ENCODE assay signal across 1 cellular context in the genomic region with DNA sequence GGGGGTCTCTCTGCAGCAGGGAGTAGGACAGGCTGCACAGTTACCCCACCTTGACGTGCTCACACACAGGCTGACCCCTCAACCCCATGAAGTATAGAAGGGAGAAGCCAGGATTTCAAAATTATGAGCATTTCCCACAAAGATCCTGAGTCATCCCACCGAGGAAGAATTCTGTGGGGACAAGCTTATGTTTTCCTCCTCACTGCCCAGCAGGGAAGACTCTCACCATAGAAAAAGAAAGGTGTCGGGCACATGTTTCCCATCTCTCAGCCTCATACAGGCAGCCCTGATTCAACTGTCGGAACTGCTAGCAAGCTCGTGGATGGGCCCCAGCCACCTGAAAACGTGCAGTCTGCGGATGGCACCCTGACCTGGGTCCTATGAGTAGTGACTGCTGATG.
A peak's percentile ranks its signal among the peaks of the same experiment; 100 is the strongest.
TF ChIP-seq lines count a peak whose summit lies in the region.

No MANE protein-coding gene starts in this region.

TF ChIP-seq in H1, 55 proteins besides CTCF, POLR2A, EP300 and RAD21:
- TF ChIP-seq ASH2L (IDR thresholded peaks at IDR 0.05; ENCODE audit: low read length) (no peak), SP1 (IDR thresholded peaks at IDR 0.05; ENCODE audit: low read depth, low read length) (no peak)
- TF ChIP-seq, protein P1, sequence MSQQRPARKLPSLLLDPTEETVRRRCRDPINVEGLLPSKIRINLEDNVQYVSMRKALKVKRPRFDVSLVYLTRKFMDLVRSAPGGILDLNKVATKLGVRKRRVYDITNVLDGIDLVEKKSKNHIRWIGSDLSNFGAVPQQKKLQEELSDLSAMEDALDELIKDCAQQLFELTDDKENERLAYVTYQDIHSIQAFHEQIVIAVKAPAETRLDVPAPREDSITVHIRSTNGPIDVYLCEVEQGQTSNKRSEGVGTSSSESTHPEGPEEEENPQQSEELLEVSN (IDR thresholded peaks at IDR 0.05): peak; percentile 10; the same call in 1 of the 2 replicates
